In genomic region chr10:62806246-62806645, GRCh38 we compare ENCODE assay signal across 1 cellular context.
TF ChIP-seq lines count a peak whose summit lies in the region.

No MANE protein-coding gene starts in this region.

TF ChIP-seq in SK-N-SH, 30 proteins besides CTCF, POLR2A, EP300 and RAD21 (continued from another document):
- TF ChIP-seq NRF1 (IDR thresholded peaks at IDR 0.05; ENCODE audit: low read depth, low read length) (no peak), FOSL2 (IDR thresholded peaks at IDR 0.05; ENCODE audit: borderline replicate concordance, low read depth) (no peak), ELF1 (IDR thresholded peaks at IDR 0.05) (no peak), FOXM1 (IDR thresholded peaks at IDR 0.05; ENCODE audit: low read depth) (no peak), GATA2 (CRISPR knock-in tag; IDR thresholded peaks at IDR 0.05) (no peak)
